In genomic region chr5:158235159-158235547, GRCh38 we compare ENCODE assay signal across 18 cellular contexts.
DNase-seq lines count a peak whose midpoint lies in the region; ATAC-seq and TF ChIP-seq lines count a peak whose summit lies in the region.
"Had no signal": no experiment of that assay in that cellular context is flagged by ENCODE, and none has a peak within 500 bp of the region (broad histone marks: within the 10 kb centered on the region; RNA-seq: fewer than 3 reads in every experiment).

No MANE protein-coding gene starts in this region.

- 90 to 100% methylated on average over 3 to 4 of the region's 4 CpGs for WGBS in endodermal cell (ENCODE audit: insufficient coverage in 1 of 2, insufficient read length in 1 of 2), 2 experiments

- no peaks in the 10 kb centered on the region for H3K36me3 Mint-ChIP-seq in endodermal cell (ENCODE audit: low read depth)

- no peaks in the 10 kb centered on the region for H3K27me3 Mint-ChIP-seq in endodermal cell (ENCODE audit: insufficient read depth)
- H3K27me3 Mint-ChIP-seq: CD4-positive, alpha-beta T cell had no signal

- H3K4me1 Mint-ChIP-seq in endodermal cell = peaks cover 16% of the 10 kb centered on the region

- no peaks in the 10 kb centered on the region for H3K79me2 ChIP-seq in DND-41 (ENCODE audit: insufficient read depth, low read length)

- H3K9me3 ChIP-seq in DND-41 (ENCODE audit: insufficient read depth, low read length, severe bottlenecking) = peaks cover 3% of the 10 kb centered on the region
- no peaks in the 10 kb centered on the region for H3K9me3 ChIP-seq in endodermal cell (ENCODE audit: control insufficient read depth, low read length)

- H3K9ac ChIP-seq in DND-41 (ENCODE audit: low read depth, low read length) (peak overlapping the region; percentile 60), endodermal cell (ENCODE audit: extremely low read depth, low read length, poor library complexity, severe bottlenecking) (no peak overlapping the region)

- H2AFZ ChIP-seq in DND-41 (ENCODE audit: low read depth, low read length) = peak overlapping the region; percentile 44
- H2AFZ ChIP-seq: GM23338 had no signal

- no peaks in the 10 kb centered on the region for H3K36me3 ChIP-seq in DND-41 (ENCODE audit: insufficient read depth, low read length)
- no peaks in the 10 kb centered on the region for H3K36me3 ChIP-seq in endodermal cell (ENCODE audit: control insufficient read depth, insufficient read depth, low read length)

- H3K4me1 ChIP-seq in DND-41 (ENCODE audit: insufficient read depth, low read length) (peaks cover 61% of the 10 kb centered on the region), endodermal cell (ENCODE audit: control insufficient read depth, insufficient read depth, low read length) (peaks cover 5% of the 10 kb centered on the region)

- H3K27ac Mint-ChIP-seq in endodermal cell = no peak overlapping the region
- H3K27ac Mint-ChIP-seq: CD4-positive, alpha-beta T cell; IgD-negative memory B cell had no signal

- H3K4me3 Mint-ChIP-seq in endodermal cell = no peak overlapping the region
- H3K4me3 Mint-ChIP-seq: CD4-positive, alpha-beta T cell; GM23338 had no signal

- no peaks in the 10 kb centered on the region for H4K20me1 ChIP-seq in DND-41 (ENCODE audit: insufficient read depth, low read length)
- H4K20me1 ChIP-seq: BLaER1 treated with 17β-estradiol and CSF1 and Interleukin-3, amounts not matched to agents 10 nM and 100 nM had no signal

- H3K4me2 ChIP-seq in DND-41 (ENCODE audit: insufficient read depth, low read length) = peak overlapping the region; percentile 59
- H3K4me2 ChIP-seq: GM23338 had no signal

- H3K27ac ChIP-seq in DND-41 (ENCODE audit: low read length) = peak overlapping the region; percentile 97
- H3K27ac ChIP-seq in endodermal cell (ENCODE audit: low read depth, low read length) = no peak overlapping the region
- H3K27ac ChIP-seq: 22Rv1 had no signal

- in situ Hi-C loops in GM13977 (cut with MboI; ENCODE audit: low pct_unique_long_range_greater_than_20kb, low sequenced_read_pairs, unreplicated experiment) = no loop called here

- H3K9me3 Mint-ChIP-seq in endodermal cell = peaks cover 2% of the 10 kb centered on the region
- H3K9me3 Mint-ChIP-seq: CD4-positive, alpha-beta T cell; GM23338 had no signal

- H3K27me3 ChIP-seq in DND-41 (ENCODE audit: insufficient read depth, low read length, poor library complexity) = no peaks in the 10 kb centered on the region
- no peaks in the 10 kb centered on the region for H3K27me3 ChIP-seq in endodermal cell (ENCODE audit: control insufficient read depth, insufficient read depth, low read length, poor library complexity, severe bottlenecking)
- H3K27me3 ChIP-seq: BLaER1 treated with 17β-estradiol and CSF1 and Interleukin-3, amounts not matched to agents 10 nM and 100 nM had no signal

- TF ChIP-seq CTCF in DND-41 (IDR thresholded peaks at IDR 0.05; ENCODE audit: borderline replicate concordance, extremely low read depth, low read length, poor library complexity, severe bottlenecking) = no peak
- TF ChIP-seq CTCF in endodermal cell (conservative IDR thresholded peaks at IDR 0.05) = no peak
- TF ChIP-seq CTCF in GM13977 (IDR thresholded peaks at IDR 0.05; ENCODE audit: extremely low read depth, insufficient read depth, missing control alignments) = no peak

- ATAC-seq in DND-41 (ENCODE audit: insufficient read depth, low read depth) (no peak), HG03520 (IDR thresholded peaks at IDR 0.05; ENCODE audit: unreplicated experiment) (no peak)
- ATAC-seq: GM12878, GM23338 had no signal

- peak; percentile 6 for DNase-seq in NCI-H1436 (lab: John Stamatoyannopoulos, UW)
- DNase-seq in NCI-H1436 treated with DMSO at 0.1 percent for 48 hours (lab: John Stamatoyannopoulos, UW) = no peak
- DNase-seq in DND-41 = no peak
- DNase-seq in NCI-H748 treated with DMSO at 0.1 percent for 48 hours (lab: John Stamatoyannopoulos, UW) = peak; percentile 30
- peak; percentile 37 for DNase-seq in left kidney (ENCODE audit: low read depth, low spot score)
- no peak for DNase-seq in endodermal cell
- DNase-seq in GM13977 (ENCODE audit: low spot score) = no peak
- DNase-seq: AML-193; Calu3; CD4-positive, alpha-beta T cell; DMS 273 treated with DMSO at 0.1 percent for 48 hours; H7 had no signal

- H3K4me3 ChIP-seq in DND-41 (ENCODE audit: low read depth in 1 of 2, low read length in 2 of 2) (peak overlapping the region in 1 of 2 experiments; percentile 30; a peak in 1 of 4 replicates), endodermal cell (ENCODE audit: low read length) (no peak overlapping the region)
- H3K4me3 ChIP-seq: BLaER1 treated with 17β-estradiol and CSF1 and Interleukin-3, amounts not matched to agents 10 nM and 100 nM; GM12878; GM23338 had no signal

Comparison
In these comparisons a context has a peak if more than half of its experiments do, and no peak if none do; other contexts are left out.
1. DNase-seq: peak in NCI-H1436 (single experiment), NCI-H748 treated with DMSO at 0.1 percent for 48 hours (single experiment) and left kidney (single experiment); none in NCI-H1436 treated with DMSO at 0.1 percent for 48 hours (single experiment), DND-41 (single experiment), endodermal cell (single experiment) and GM13977 (single experiment).